In genomic region chr14:45633220-45633984, GRCh38 we compare ENCODE assay signal across 13 cellular contexts.
"Had no signal": no experiment of that assay in that cellular context is flagged by ENCODE, and none has a peak within 500 bp of the region (broad histone marks: within the 10 kb centered on the region; RNA-seq: fewer than 3 reads in every experiment).

No MANE protein-coding gene starts in this region.

- H3K4me1 ChIP-seq: heart left ventricle, right atrium auricular region had no signal

- H3K9me3 ChIP-seq: ovary had no signal

- H3K27me3 ChIP-seq: heart left ventricle, ovary, right atrium auricular region had no signal

- H3K4me3 ChIP-seq: heart left ventricle, ovary, right atrium auricular region, smooth muscle cell had no signal

- H3K27ac ChIP-seq: heart left ventricle, ovary, right atrium auricular region had no signal

- ATAC-seq: effector memory CD8-positive, alpha-beta T cell; heart left ventricle; left lobe of liver; natural killer cell had no signal

- H3K36me3 ChIP-seq: heart left ventricle, ovary, right atrium auricular region had no signal

- DNase-seq: effector memory CD8-positive, alpha-beta T cell; erythroblast; heart left ventricle; hippocampal formation; natural killer cell; ovary; stimulated activated CD4-positive, alpha-beta T cell treated with anti-CD3 and anti-CD28 coated beads, Interleukin-2, amount 100 ng/mL, for 48 hours; stimulated activated naive CD4-positive, alpha-beta T cell treated with Interleukin-2 at 50 U/mL for 16 hours had no signal

- H3K4me2 ChIP-seq: smooth muscle cell had no signal

- FAIRE-seq: frontal cortex, islet of Langerhans had no signal
